ENCODE assay signal across 1 cellular context in genomic region chr20:34955232-34956040, GRCh38.
A peak's percentile ranks its signal among the peaks of the same experiment; 100 is the strongest.
TF ChIP-seq lines count a peak whose summit lies in the region.

GSS (minus strand) TSS chr20:34955806; CDS start chr20:34951852, 3,954 bp downstream.
MYH7B (plus strand) TSS chr20:34955868; CDS start chr20:34978006, 22,138 bp downstream.

TF ChIP-seq in HCT116, 20 proteins besides CTCF, POLR2A, EP300 and RAD21 (continued from another document):
- TF ChIP-seq ZBTB33 (IDR thresholded peaks at IDR 0.05; ENCODE audit: extremely low read depth, insufficient replicate concordance, low read length) (peak; percentile 31), TCF7L2 (IDR thresholded peaks at IDR 0.05; ENCODE audit: borderline replicate concordance, extremely low read depth, insufficient read depth, insufficient read length) (peak; percentile 47), ELF1 (IDR thresholded peaks at IDR 0.05; ENCODE audit: borderline replicate concordance, low read depth) (no peak; the same call in 1 of the 2 replicates), YY1 (IDR thresholded peaks at IDR 0.05; ENCODE audit: extremely low read depth, insufficient replicate concordance, low read depth, low read length) (peak; percentile 37), ZNF274 (IDR thresholded peaks at IDR 0.05; ENCODE audit: low read depth, low read length) (no peak), SP1 (IDR thresholded peaks at IDR 0.05; ENCODE audit: low read depth) (peak; percentile 70; the same call in 1 of the 2 replicates), EGR1 (IDR thresholded peaks at IDR 0.05; ENCODE audit: low read depth) (no peak), ATF3 (IDR thresholded peaks at IDR 0.05) (no peak), EZH2 (IDR thresholded peaks at IDR 0.05) (no peak), ZFX (IDR thresholded peaks at IDR 0.05) (peak; percentile 76)
